In genomic region chr6:30679765-30680535, GRCh38 we compare ENCODE assay signal across 1 cellular context.
TF ChIP-seq lines count a peak whose summit lies in the region.

No MANE protein-coding gene starts in this region.

TF ChIP-seq in K562, 482 proteins besides CTCF, POLR2A, EP300 and RAD21 (continues in another document):
- TF ChIP-seq SRSF3 (IDR thresholded peaks at IDR 0.05; ENCODE audit: insufficient read depth, low read length) (no peak), DLX4 (CRISPR knock-in tag; IDR thresholded peaks at IDR 0.05) (no peak), ZNF699 (CRISPR knock-in tag; IDR thresholded peaks at IDR 0.05; ENCODE audit: insufficient replicate concordance) (no peak), HDAC1 (IDR thresholded peaks at IDR 0.05) (no peak), SLC30A9 (CRISPR knock-in tag; IDR thresholded peaks at IDR 0.05) (no peak), KDM2B (CRISPR knock-in tag; IDR thresholded peaks at IDR 0.05) (no peak), ZBTB12 (CRISPR knock-in tag; IDR thresholded peaks at IDR 0.05) (no peak), ZNF655 (CRISPR knock-in tag; IDR thresholded peaks at IDR 0.05) (no peak), FOXO4 (CRISPR knock-in tag; IDR thresholded peaks at IDR 0.05) (no peak), RUNX1 (IDR thresholded peaks at IDR 0.05; ENCODE audit: low read depth) (no peak), NFATC3 (IDR thresholded peaks at IDR 0.05) (no peak), RERE (CRISPR knock-in tag; IDR thresholded peaks at IDR 0.05; ENCODE audit: borderline replicate concordance) (0 out of 2 replicates have a peak, but pooled peaks have one; percentile 29), ZBTB1 (CRISPR knock-in tag; IDR thresholded peaks at IDR 0.05; ENCODE audit: borderline replicate concordance, low read depth) (no peak), L3MBTL2 (IDR thresholded peaks at IDR 0.05) (no peak), NFE2 (IDR thresholded peaks at IDR 0.05; ENCODE audit: low read depth) (no peak), ZBTB7A (IDR thresholded peaks at IDR 0.05; ENCODE audit: borderline replicate concordance, control insufficient read depth, low read depth, low read length) (0 out of 2 replicates have a peak, but pooled peaks have one; percentile 12), SMAD3 (CRISPR knock-in tag; conservative IDR thresholded peaks at IDR 0.05) (no peak), MYBL2 (IDR thresholded peaks at IDR 0.05; ENCODE audit: low read depth) (no peak), MYBL2 (CRISPR knock-in tag; IDR thresholded peaks at IDR 0.05; ENCODE audit: borderline replicate concordance) (no peak), ZNF282 (CRISPR knock-in tag; IDR thresholded peaks at IDR 0.05) (0 out of 2 replicates have a peak, but pooled peaks have one; percentile 42), BHLHE40 (IDR thresholded peaks at IDR 0.05; ENCODE audit: low read length) (no peak), ZNF780A (CRISPR knock-in tag; IDR thresholded peaks at IDR 0.05) (no peak), GABPB1 (CRISPR knock-in tag; IDR thresholded peaks at IDR 0.05) (0 out of 2 replicates have a peak, but pooled peaks have one; percentile 31), CTCFL (IDR thresholded peaks at IDR 0.05; ENCODE audit: borderline replicate concordance, insufficient read depth, low read depth, low read length, poor library complexity, severe bottlenecking) (no peak), ZNF586 (CRISPR knock-in tag; conservative IDR thresholded peaks at IDR 0.05) (no peak), BCOR (IDR thresholded peaks at IDR 0.05) (no peak), ZNF740 (CRISPR knock-in tag; IDR thresholded peaks at IDR 0.05) (no peak), ZNF740 (tag; IDR thresholded peaks at IDR 0.05) (no peak), CCNT2 (IDR thresholded peaks at IDR 0.05; ENCODE audit: borderline replicate concordance, extremely low read depth, insufficient read length, low read depth, low read length) (no peak), SAFB (IDR thresholded peaks at IDR 0.05; ENCODE audit: borderline replicate concordance, low read depth, low read length) (no peak), CEBPB (tag; IDR thresholded peaks at IDR 0.05) (no peak), TFAP4 (CRISPR knock-in tag; IDR thresholded peaks at IDR 0.05; ENCODE audit: borderline replicate concordance) (peak; percentile 28; the same call in 1 of the 2 replicates), SP1 (CRISPR knock-in tag; IDR thresholded peaks at IDR 0.05) (no peak), CHD1 (IDR thresholded peaks at IDR 0.05; ENCODE audit: low read length) (no peak), ZNF830 (CRISPR knock-in tag; IDR thresholded peaks at IDR 0.05) (no peak), FOXM1 (IDR thresholded peaks at IDR 0.05; ENCODE audit: low read depth) (no peak), FOXM1 (CRISPR knock-in tag; IDR thresholded peaks at IDR 0.05; ENCODE audit: low read depth) (no peak), CHCHD3 (CRISPR knock-in tag; IDR thresholded peaks at IDR 0.05) (no peak), SREBF2 (CRISPR knock-in tag; IDR thresholded peaks at IDR 0.05) (no peak), DDX20 (tag; IDR thresholded peaks at IDR 0.05; ENCODE audit: low read depth) (no peak), NUFIP1 (IDR thresholded peaks at IDR 0.05; ENCODE audit: partially characterized antibody) (no peak), ETV5 (CRISPR knock-in tag; IDR thresholded peaks at IDR 0.05; ENCODE audit: low read depth) (no peak), ZNF23 (CRISPR knock-in tag; IDR thresholded peaks at IDR 0.05) (no peak), NCOA2 (IDR thresholded peaks at IDR 0.05; ENCODE audit: partially characterized antibody in 2 of 2) (no peak), HDAC8 (tag; IDR thresholded peaks at IDR 0.05) (no peak), KDM5B (IDR thresholded peaks at IDR 0.05; ENCODE audit: insufficient replicate concordance, low read depth, low read length) (peak; percentile 3), PRDM10 (IDR thresholded peaks at IDR 0.05; ENCODE audit: partially characterized antibody) (no peak)
